12 cellular contexts compared by ENCODE assay signal in genomic region chr2:213122730-213123129, GRCh38. TPM values are rescaled to one million over a fixed set of nuclear protein-coding genes. Genes with fewer than 3 reads are reported as not detected.
DNase-seq lines count a peak whose midpoint lies in the region; ATAC-seq and TF ChIP-seq lines count a peak whose summit lies in the region.
"Had no signal": no experiment of that assay in that cellular context is flagged by ENCODE, and none has a peak within 500 bp of the region (broad histone marks: within the 10 kb centered on the region; RNA-seq: fewer than 3 reads in every experiment).

No MANE protein-coding gene starts in this region.

- no peak overlapping the region for H3K9ac ChIP-seq in colonic mucosa (ENCODE audit: low read depth in 2 of 2, low read length in 2 of 2)

- CTCF ChIA-PET in activated naive CD4-positive, alpha-beta T cell treated with anti-CD3 and anti-CD28 coated beads, Interleukin-2, amount 10 ng/mL, durations not matched to agents 7 days and 5 days (lab: Charles Lee), result no interaction called here

- ATAC-seq in stimulated activated naive CD8-positive, alpha-beta T cell treated with anti-CD3 and anti-CD28 coated beads, Interleukin-15, Interleukin-2, amounts not matched to agents 100 U/mL and 50 U/mL, for 24 hours, result no peak
- no peak for ATAC-seq in GM21528 (IDR thresholded peaks at IDR 0.05; ENCODE audit: low FRiP score, unreplicated experiment)

- H3K27ac ChIP-seq in colonic mucosa, result peak overlapping the region; percentile 27
- H3K27ac ChIP-seq: prostate gland had no signal

- H3K36me3 Mint-ChIP-seq in stimulated activated naive CD8-positive, alpha-beta T cell treated with anti-CD3 and anti-CD28 coated beads, Interleukin-15, Interleukin-2, amounts not matched to agents 100 ng/mL and 50 ng/mL, for 24 hours (ENCODE audit: low read depth), result no peaks in the 10 kb centered on the region
- no peaks in the 10 kb centered on the region for H3K36me3 Mint-ChIP-seq in activated naive CD4-positive, alpha-beta T cell treated with anti-CD3 and anti-CD28 coated beads, Interleukin-2, amount 10 ng/mL, durations not matched to agents 7 days and 5 days

- no peaks in the 10 kb centered on the region for H3K9me3 Mint-ChIP-seq in stimulated activated naive CD8-positive, alpha-beta T cell treated with anti-CD3 and anti-CD28 coated beads, Interleukin-15, Interleukin-2, amounts not matched to agents 100 ng/mL and 50 ng/mL, for 24 hours
- no peaks in the 10 kb centered on the region for H3K9me3 Mint-ChIP-seq in activated naive CD4-positive, alpha-beta T cell treated with anti-CD3 and anti-CD28 coated beads, Interleukin-2, amount 10 ng/mL, durations not matched to agents 7 days and 5 days

- peak overlapping the region; percentile 66 for H3K27ac Mint-ChIP-seq in stimulated activated naive CD8-positive, alpha-beta T cell treated with anti-CD3 and anti-CD28 coated beads, Interleukin-15, Interleukin-2, amounts not matched to agents 100 ng/mL and 50 ng/mL, for 24 hours
- H3K27ac Mint-ChIP-seq in activated naive CD4-positive, alpha-beta T cell treated with anti-CD3 and anti-CD28 coated beads, Interleukin-2, amount 10 ng/mL, durations not matched to agents 7 days and 5 days, result no peak overlapping the region

- peaks cover 86% of the 10 kb centered on the region for H3K4me1 Mint-ChIP-seq in stimulated activated naive CD8-positive, alpha-beta T cell treated with anti-CD3 and anti-CD28 coated beads, Interleukin-15, Interleukin-2, amounts not matched to agents 100 ng/mL and 50 ng/mL, for 24 hours (ENCODE audit: low read depth)
- H3K4me1 Mint-ChIP-seq in activated naive CD4-positive, alpha-beta T cell treated with anti-CD3 and anti-CD28 coated beads, Interleukin-2, amount 10 ng/mL, durations not matched to agents 7 days and 5 days, result peaks cover 16% of the 10 kb centered on the region

- no peaks in the 10 kb centered on the region for H3K27me3 Mint-ChIP-seq in stimulated activated naive CD8-positive, alpha-beta T cell treated with anti-CD3 and anti-CD28 coated beads, Interleukin-15, Interleukin-2, amounts not matched to agents 100 ng/mL and 50 ng/mL, for 24 hours
- no peaks in the 10 kb centered on the region for H3K27me3 Mint-ChIP-seq in activated naive CD4-positive, alpha-beta T cell treated with anti-CD3 and anti-CD28 coated beads, Interleukin-2, amount 10 ng/mL, durations not matched to agents 7 days and 5 days

- no peaks in the 10 kb centered on the region for H3K27me3 ChIP-seq in colonic mucosa

- no peak overlapping the region for H3K4me3 ChIP-seq in colonic mucosa
- H3K4me3 ChIP-seq: prostate gland had no signal

- H3K4me3 Mint-ChIP-seq in stimulated activated naive CD8-positive, alpha-beta T cell treated with anti-CD3 and anti-CD28 coated beads, Interleukin-15, Interleukin-2, amounts not matched to agents 100 ng/mL and 50 ng/mL, for 24 hours, result peak overlapping the region; percentile 11
- no peak overlapping the region for H3K4me3 Mint-ChIP-seq in activated naive CD4-positive, alpha-beta T cell treated with anti-CD3 and anti-CD28 coated beads, Interleukin-2, amount 10 ng/mL, durations not matched to agents 7 days and 5 days

- H3K36me3 ChIP-seq in colonic mucosa, result no peaks in the 10 kb centered on the region
- H3K36me3 ChIP-seq: prostate gland had no signal

- H3K4me1 ChIP-seq in colonic mucosa, result no peaks in the 10 kb centered on the region
- H3K4me1 ChIP-seq: prostate gland had no signal

- intact Hi-C loops in colonic mucosa (cut with DNase I), result no loop called here

- TF ChIP-seq CTCF in colonic mucosa (IDR thresholded peaks at IDR 0.05), result no peak

- H3K9me3 ChIP-seq in colonic mucosa, result no peaks in the 10 kb centered on the region
- H3K9me3 ChIP-seq: prostate gland had no signal

- no peak for DNase-seq in stimulated activated naive CD8-positive, alpha-beta T cell treated with anti-CD3 and anti-CD28 coated beads, Interleukin-15, Interleukin-2, amounts not matched to agents 100 U/mL and 50 U/mL, for 24 hours
- DNase-seq in NCI-H526 (lab: John Stamatoyannopoulos, UW), result peak; percentile 84 to 86
- peak; percentile 50 for DNase-seq in colonic mucosa
- no peak for DNase-seq in NCI-H2029 treated with DMSO at 0.1 percent for 48 hours (lab: John Stamatoyannopoulos, UW)
- DNase-seq in COLO829 (ENCODE audit: low spot score), result no peak
- DNase-seq in activated naive CD4-positive, alpha-beta T cell treated with anti-CD3 and anti-CD28 coated beads, Interleukin-2, amount 10 ng/mL, durations not matched to agents 7 days and 5 days, result no peak
- DNase-seq: activated CD4-positive, alpha-beta T cell treated with anti-CD3 and anti-CD28 coated beads for 1 hour; DMS79 treated with DMSO at 0.1 percent for 48 hours; substantia nigra had no signal

RNA-seq across cellular contexts. Expression of gene IKZF2, which starts 28.7 kb away (rescaled TPM):
- total RNA-seq in colonic mucosa, result 1 to 10 TPM; 4.5 to 4.8 TPM

Comparison
In these comparisons a context has a peak if more than half of its experiments do, and no peak if none do; other contexts are left out.
1. DNase-seq: peak in NCI-H526 (2 of 2) and colonic mucosa (single experiment); none in stimulated activated naive CD8-positive, alpha-beta T cell treated with anti-CD3 and anti-CD28 coated beads, Interleukin-15, Interleukin-2, amounts not matched to agents 100 U/mL and 50 U/mL, for 24 hours (single experiment), NCI-H2029 treated with DMSO at 0.1 percent for 48 hours (single experiment), COLO829 (single experiment) and activated naive CD4-positive, alpha-beta T cell treated with anti-CD3 and anti-CD28 coated beads, Interleukin-2, amount 10 ng/mL, durations not matched to agents 7 days and 5 days (single experiment).